13 cellular contexts compared by ENCODE assay signal in genomic region chr14:101814869-101815268, GRCh38. TPM values are rescaled to one million over a fixed set of nuclear protein-coding genes. Genes with fewer than 3 reads are reported as not detected.
A peak's percentile ranks its signal among the peaks of the same experiment; 100 is the strongest.
DNase-seq lines count a peak whose midpoint lies in the region; ATAC-seq lines count a peak whose summit lies in the region.
"Had no signal": no experiment of that assay in that cellular context is flagged by ENCODE, and none has a peak within 500 bp of the region (broad histone marks: within the 10 kb centered on the region; RNA-seq: fewer than 3 reads in every experiment).

No MANE protein-coding gene starts in this region.

- H3K27ac Mint-ChIP-seq in stimulated activated naive CD8-positive, alpha-beta T cell treated with anti-CD3 and anti-CD28 coated beads, Interleukin-15, Interleukin-2, amounts not matched to agents 100 ng/mL and 50 ng/mL, for 24 hours, result peak overlapping the region; percentile 86
- H3K27ac Mint-ChIP-seq in activated naive CD8-positive, alpha-beta T cell treated with anti-CD3 and anti-CD28 coated beads, Interleukin-2, amount 50 U/mL, for 24 hours, result peak overlapping the region; percentile 80
- peak overlapping the region; percentile 68 to 100 (median 97) for H3K27ac Mint-ChIP-seq in naive thymus-derived CD4-positive, alpha-beta T cell

- POLR2A ChIA-PET in naive thymus-derived CD4-positive, alpha-beta T cell (lab: Charles Lee), result interaction anchor here (0.8 to 13.5 kb wide), 16 partner anchors 10 to 93 kb away, joined by 3 to 426 read pairs (median 6); no protein-coding TSS in a partner anchor

- intact Hi-C loops in naive thymus-derived CD4-positive, alpha-beta T cell (cut with micrococcal nuclease), result loop anchor here (5.0 kb wide), 2 partner anchors 1578 to 1748 kb away; partner anchors contain the start of genes EVL (in 1 of the 2) and YY1 (in 1 of the 2)

- no peaks in the 10 kb centered on the region for H3K27me3 Mint-ChIP-seq in stimulated activated naive CD8-positive, alpha-beta T cell treated with anti-CD3 and anti-CD28 coated beads, Interleukin-15, Interleukin-2, amounts not matched to agents 100 ng/mL and 50 ng/mL, for 24 hours
- H3K27me3 Mint-ChIP-seq in activated naive CD8-positive, alpha-beta T cell treated with anti-CD3 and anti-CD28 coated beads, Interleukin-2, amount 50 U/mL, for 24 hours, result no peaks in the 10 kb centered on the region
- no peaks in the 10 kb centered on the region for H3K27me3 Mint-ChIP-seq in naive thymus-derived CD4-positive, alpha-beta T cell

- ATAC-seq in stimulated activated naive CD8-positive, alpha-beta T cell treated with anti-CD3 and anti-CD28 coated beads, Interleukin-15, Interleukin-2, amounts not matched to agents 100 U/mL and 50 U/mL, for 24 hours, result no peak
- ATAC-seq in activated naive CD8-positive, alpha-beta T cell treated with anti-CD3 and anti-CD28 coated beads, Interleukin-2, amount 50 U/mL, for 24 hours, result peak; percentile 6
- no peak for ATAC-seq in naive thymus-derived CD4-positive, alpha-beta T cell

- CTCF ChIA-PET in naive thymus-derived CD4-positive, alpha-beta T cell (lab: Charles Lee), result interaction anchor here (0.5 to 8.0 kb wide), 4 partner anchors 9 to 701 kb away, joined by 3 to 57 read pairs (median 4); no protein-coding TSS in a partner anchor

- H3K4me3 ChIP-seq in naive thymus-derived CD4-positive, alpha-beta T cell (ENCODE audit: low read length), result peak overlapping the region; percentile 92
- H3K4me3 ChIP-seq: testis had no signal

- H3K4me1 ChIP-seq in naive thymus-derived CD4-positive, alpha-beta T cell (ENCODE audit: control insufficient read depth in 2 of 2, insufficient read depth in 2 of 2, low read length in 2 of 2), result peaks cover 77% of the 10 kb centered on the region in 2 donors

- no peaks in the 10 kb centered on the region for H3K9me3 ChIP-seq in naive thymus-derived CD4-positive, alpha-beta T cell (ENCODE audit: control insufficient read depth in 2 of 3, low read length in 3 of 3)
- H3K9me3 ChIP-seq: testis had no signal

- no peaks in the 10 kb centered on the region for H3K9me3 Mint-ChIP-seq in stimulated activated naive CD8-positive, alpha-beta T cell treated with anti-CD3 and anti-CD28 coated beads, Interleukin-15, Interleukin-2, amounts not matched to agents 100 ng/mL and 50 ng/mL, for 24 hours
- no peaks in the 10 kb centered on the region for H3K9me3 Mint-ChIP-seq in activated naive CD8-positive, alpha-beta T cell treated with anti-CD3 and anti-CD28 coated beads, Interleukin-2, amount 50 U/mL, for 24 hours
- no peaks in the 10 kb centered on the region for H3K9me3 Mint-ChIP-seq in naive thymus-derived CD4-positive, alpha-beta T cell

- H3K4me1 Mint-ChIP-seq in stimulated activated naive CD8-positive, alpha-beta T cell treated with anti-CD3 and anti-CD28 coated beads, Interleukin-15, Interleukin-2, amounts not matched to agents 100 ng/mL and 50 ng/mL, for 24 hours (ENCODE audit: low read depth), result peaks cover 88% of the 10 kb centered on the region
- peaks cover 84% of the 10 kb centered on the region for H3K4me1 Mint-ChIP-seq in activated naive CD8-positive, alpha-beta T cell treated with anti-CD3 and anti-CD28 coated beads, Interleukin-2, amount 50 U/mL, for 24 hours
- peaks cover 58 to 91% (median 87%) of the 10 kb centered on the region in 7 donors for H3K4me1 Mint-ChIP-seq in naive thymus-derived CD4-positive, alpha-beta T cell

- in situ Hi-C loops in ACHN (cut with HindIII; ENCODE audit: low pct_ligation_motif_present, low pct_unique_long_range_greater_than_20kb, low sequenced_read_pairs), result no loop called here

- peaks cover 54% of the 10 kb centered on the region for H3K36me3 Mint-ChIP-seq in stimulated activated naive CD8-positive, alpha-beta T cell treated with anti-CD3 and anti-CD28 coated beads, Interleukin-15, Interleukin-2, amounts not matched to agents 100 ng/mL and 50 ng/mL, for 24 hours (ENCODE audit: low read depth)
- peaks cover 22% of the 10 kb centered on the region for H3K36me3 Mint-ChIP-seq in activated naive CD8-positive, alpha-beta T cell treated with anti-CD3 and anti-CD28 coated beads, Interleukin-2, amount 50 U/mL, for 24 hours (ENCODE audit: low read depth)
- H3K36me3 Mint-ChIP-seq in naive thymus-derived CD4-positive, alpha-beta T cell, result peaks cover 7 to 65% (median 23%) of the 10 kb centered on the region in 5 donors

- H3K4me3 Mint-ChIP-seq in stimulated activated naive CD8-positive, alpha-beta T cell treated with anti-CD3 and anti-CD28 coated beads, Interleukin-15, Interleukin-2, amounts not matched to agents 100 ng/mL and 50 ng/mL, for 24 hours, result peak overlapping the region; percentile 98
- peak overlapping the region; percentile 67 for H3K4me3 Mint-ChIP-seq in activated naive CD8-positive, alpha-beta T cell treated with anti-CD3 and anti-CD28 coated beads, Interleukin-2, amount 50 U/mL, for 24 hours
- peak overlapping the region; percentile 82 to 98 (median 95) for H3K4me3 Mint-ChIP-seq in naive thymus-derived CD4-positive, alpha-beta T cell

- H3K27me3 ChIP-seq in naive thymus-derived CD4-positive, alpha-beta T cell (ENCODE audit: control insufficient read depth in 2 of 2, insufficient read depth in 2 of 2, low read length in 2 of 2), result no peaks in the 10 kb centered on the region
- H3K27me3 ChIP-seq: testis had no signal

- DNase-seq in stimulated activated naive CD8-positive, alpha-beta T cell treated with anti-CD3 and anti-CD28 coated beads, Interleukin-15, Interleukin-2, amounts not matched to agents 100 U/mL and 50 U/mL, for 24 hours, result no peak
- DNase-seq in activated naive CD8-positive, alpha-beta T cell treated with anti-CD3 and anti-CD28 coated beads, Interleukin-2, amount 50 U/mL, for 24 hours, result no peak
- DNase-seq in naive thymus-derived CD4-positive, alpha-beta T cell, result peak in 1 of 9 donors; percentile 33
- no peak for DNase-seq in ACHN
- no peak for DNase-seq in NCI-H446 treated with DMSO at 0.1 percent for 48 hours (lab: John Stamatoyannopoulos, UW)
- no peak for DNase-seq in HPDE6-E6E7 (ENCODE audit: extremely low spot score)
- DNase-seq in NCI-H226, result no peak
- DNase-seq: activated CD8-positive, alpha-beta memory T cell treated with anti-CD3 and anti-CD28 coated beads, Interleukin-2, amount 50 U/mL, for 4 hours; NCI-H1436; posterior cingulate gyrus; stimulated activated CD4-positive, alpha-beta T cell treated with anti-CD3 and anti-CD28 coated beads, Interleukin-4, amount 100 ng/mL, for 4 hours; testis had no signal

- peaks cover 0 to 9% (median 0%) of the 10 kb centered on the region in 3 experiments for H3K36me3 ChIP-seq in naive thymus-derived CD4-positive, alpha-beta T cell (ENCODE audit: control insufficient read depth in 2 of 3, insufficient read depth in 3 of 3, low read length in 3 of 3)

- peak overlapping the region; percentile 99 for H3K27ac ChIP-seq in naive thymus-derived CD4-positive, alpha-beta T cell (ENCODE audit: low read depth, low read length)
- H3K27ac ChIP-seq: testis had no signal

RNA-seq across cellular contexts. Expression of gene PPP2R5C, which starts 53.4 kb away (rescaled TPM):
- 100 to 1,000 TPM; 266 to 449 (median 405) TPM for total RNA-seq in naive thymus-derived CD4-positive, alpha-beta T cell
- polyA plus RNA-seq in naive thymus-derived CD4-positive, alpha-beta T cell, result 100 to 1,000 TPM; 155 to 181 TPM
